In genomic region chr18:22943847-22944246, GRCh38 we compare ENCODE assay signal across 27 cellular contexts.
"Had no signal": no experiment of that assay in that cellular context is flagged by ENCODE, and none has a peak within 500 bp of the region (broad histone marks: within the 10 kb centered on the region; RNA-seq: fewer than 3 reads in every experiment).

No MANE protein-coding gene starts in this region.

- H3K4me1 ChIP-seq: Peyer's patch, SJSA1 had no signal

- H3K27me3 ChIP-seq: Peyer's patch, SJSA1 had no signal

- H3K9me3 ChIP-seq: Peyer's patch, SJSA1 had no signal

- H3K4me3 Mint-ChIP-seq: IgD-negative memory B cell had no signal

- H3K27me3 Mint-ChIP-seq: IgD-negative memory B cell had no signal

- FAIRE-seq: HTR-8/SVneo, K562 had no signal

- H3K36me3 ChIP-seq: Peyer's patch had no signal

- ATAC-seq: K562 had no signal

- H3K9me3 Mint-ChIP-seq: IgD-negative memory B cell had no signal

- H3K27ac Mint-ChIP-seq: IgD-negative memory B cell had no signal

- H3K27ac ChIP-seq: HL-60, KMS-11, PC-9, Peyer's patch, SJSA1, SK-N-MC had no signal

- H2AFZ ChIP-seq: PC-9 had no signal

- DNase-seq: Kasumi-1, MV-4-11, NCI-H1048, NCI-H1105, NCI-H1417 treated with DMSO at 0.1 percent for 48 hours, NCI-H146, NCI-H1694 treated with DMSO at 0.1 percent for 48 hours, NCI-H2029, NCI-H2081 treated with DMSO at 0.1 percent for 48 hours, NCI-H2171, NCI-H226, NCI-H446, NCI-H510A, NCI-H524 treated with DMSO at 0.1 percent for 48 hours, NCI-H69, NCI-H774, PC-9, Peyer's patch, Right ventricle myocardium superior, SIG-M5 had no signal

- H3K4me3 ChIP-seq: K562, PC-9, Peyer's patch, SJSA1, SK-N-MC had no signal

- H3K9ac ChIP-seq: KMS-11 had no signal

- H3K4me2 ChIP-seq: KMS-11, PC-9 had no signal
